ENCODE assay signal across 8 cellular contexts in the genomic region with DNA sequence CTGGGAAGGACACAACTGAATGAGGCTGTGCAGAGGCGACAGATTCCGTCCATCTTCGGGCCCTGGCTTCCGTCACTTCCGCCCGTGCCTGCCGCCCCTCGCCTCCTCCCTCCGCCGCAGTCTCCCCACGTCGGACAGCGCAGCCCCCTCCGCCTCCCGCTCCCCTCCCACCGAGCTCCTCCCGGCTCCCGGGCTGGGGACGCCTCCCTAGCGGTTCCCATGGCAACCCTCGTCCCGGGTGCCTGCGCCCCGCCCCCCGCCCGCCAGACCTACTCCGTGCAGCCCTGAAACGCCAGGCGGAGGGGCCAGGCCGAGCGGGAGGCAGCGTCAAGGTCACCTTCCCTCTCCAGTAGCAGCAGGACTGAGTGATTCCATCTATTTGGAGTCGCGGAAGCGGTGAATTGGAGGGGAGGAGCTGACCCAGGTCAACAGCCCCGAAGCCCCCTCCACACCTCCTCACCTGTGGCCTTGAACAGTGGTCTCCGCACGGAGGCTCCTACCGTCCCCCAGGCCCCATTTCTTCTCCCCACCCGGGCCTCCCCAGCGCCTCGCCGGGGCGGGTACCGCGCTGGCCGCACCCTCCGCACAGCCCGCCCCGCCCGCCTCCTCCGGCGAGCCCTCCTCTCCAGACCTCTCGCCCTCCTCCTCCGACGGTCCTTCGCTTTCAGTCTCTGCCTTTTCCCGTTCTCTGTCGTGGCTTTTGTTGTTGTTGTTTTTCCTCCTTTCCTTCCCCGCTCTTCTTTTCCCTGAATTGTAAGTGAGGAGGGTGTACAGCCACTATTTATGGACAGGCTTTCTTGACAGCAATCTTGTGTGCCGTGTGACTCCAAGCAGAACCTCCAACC. TPM values are rescaled to one million over a fixed set of nuclear protein-coding genes. Genes with fewer than 3 reads are reported as not detected.
DNase-seq lines count a peak whose midpoint lies in the region; ATAC-seq and TF ChIP-seq lines count a peak whose summit lies in the region.

No MANE protein-coding gene starts in this region.

- H3K27ac Mint-ChIP-seq in central memory CD8-positive, alpha-beta T cell (ENCODE audit: low read depth), result peak overlapping the region; percentile 78
- peak overlapping the region; percentile 63 to 90 (median 88) for H3K27ac Mint-ChIP-seq in immature natural killer cell

- H3K4me3 ChIP-seq in WERI-Rb-1 (ENCODE audit: low read depth, low read length) (peak overlapping the region; percentile 88), skin epidermis (peak overlapping the region; percentile 65 to 84 (median 72))

- peaks cover 21% of the 10 kb centered on the region for H3K4me1 Mint-ChIP-seq in central memory CD8-positive, alpha-beta T cell
- peaks cover 16 to 25% of the 10 kb centered on the region in 2 donors for H3K4me1 Mint-ChIP-seq in immature natural killer cell

- H3K27ac ChIP-seq in WERI-Rb-1, result peak overlapping the region; percentile 93
- H3K27ac ChIP-seq in skin epidermis, result peak overlapping the region; percentile 56 to 89 (median 81)

- peaks cover 23% of the 10 kb centered on the region for H3K36me3 ChIP-seq in WERI-Rb-1

- no peaks in the 10 kb centered on the region for H3K27me3 Mint-ChIP-seq in central memory CD8-positive, alpha-beta T cell
- peaks cover 3 to 6% (median 4%) of the 10 kb centered on the region in 3 donors for H3K27me3 Mint-ChIP-seq in immature natural killer cell (ENCODE audit: low read depth in 3 of 3)

- peaks cover 5% of the 10 kb centered on the region for H3K36me3 Mint-ChIP-seq in central memory CD8-positive, alpha-beta T cell (ENCODE audit: insufficient read depth)
- H3K36me3 Mint-ChIP-seq in immature natural killer cell, result peaks cover 0 to 3% (median 0%) of the 10 kb centered on the region in 3 donors

- DNase-seq in Ammon's horn (ENCODE audit: low spot score) (peak; percentile 95), NCI-H2171 treated with DMSO at 0.1 percent for 48 hours (lab: John Stamatoyannopoulos, UW) (peak; percentile 98), WERI-Rb-1 (peak; percentile 98), immature natural killer cell (peak; percentile 65 to 69 (median 68))
- no peak for DNase-seq in central memory CD8-positive, alpha-beta T cell (ENCODE audit: low spot score in 2 of 2)

- H3K9me3 Mint-ChIP-seq in central memory CD8-positive, alpha-beta T cell, result no peaks in the 10 kb centered on the region
- no peaks in the 10 kb centered on the region for H3K9me3 Mint-ChIP-seq in immature natural killer cell

- H3K4me3 Mint-ChIP-seq in central memory CD8-positive, alpha-beta T cell, result peak overlapping the region; percentile 88
- peak overlapping the region; percentile 88 to 98 (median 97) for H3K4me3 Mint-ChIP-seq in immature natural killer cell

- no peak for TF ChIP-seq CTCF in WERI-Rb-1 (IDR thresholded peaks at IDR 0.05; ENCODE audit: low read depth, low read length)

- H3K9me3 ChIP-seq in WERI-Rb-1 (ENCODE audit: severe bottlenecking), result no peaks in the 10 kb centered on the region

- no peaks in the 10 kb centered on the region for H3K27me3 ChIP-seq in WERI-Rb-1 (ENCODE audit: insufficient read depth, low read depth, severe bottlenecking)

- peak; percentile 74 for ATAC-seq in GM19023 (IDR thresholded peaks at IDR 0.05; ENCODE audit: unreplicated experiment)
- ATAC-seq in HG03135 (IDR thresholded peaks at IDR 0.05; ENCODE audit: unreplicated experiment), result peak; percentile 70
- peak; percentile 74 for ATAC-seq in central memory CD8-positive, alpha-beta T cell (replicated peaks; ENCODE audit: extremely low read depth, poor library complexity, severe bottlenecking)

RNA-seq across cellular contexts. Expression of gene NRSN2, which starts 1.0 kb away (rescaled TPM):
- 1 to 10 TPM; 6.7 to 8.9 (median 7.1) TPM for polyA plus RNA-seq in immature natural killer cell

RNA-seq across cellular contexts. Expression of gene SOX12, which starts 22.5 kb away (rescaled TPM):
- polyA plus RNA-seq in immature natural killer cell, result under 1 TPM; 0.08 to 0.27 (median 0.21) TPM

RNA-seq across cellular contexts. Expression of gene TRIB3, which starts 32.7 kb away (rescaled TPM):
- polyA plus RNA-seq in immature natural killer cell, result 10 to 100 TPM; 17.0 to 27.6 (median 25.0) TPM

RNA-seq across cellular contexts. Expression of gene ZCCHC3, which starts 50.5 kb away (rescaled TPM):
- 10 to 100 TPM in 1 of 3 donors, 1 to 10 TPM in 2; 2.1 to 14.0 (median 6.1) TPM for polyA plus RNA-seq in immature natural killer cell

RNA-seq across cellular contexts. Expression of gene C20orf96, which starts 57.3 kb away (rescaled TPM):
- polyA plus RNA-seq in immature natural killer cell, result under 1 TPM; 0.23 to 0.50 (median 0.32) TPM

Comparison
In these comparisons a context has a peak if more than half of its experiments do, and no peak if none do; other contexts are left out.
1. DNase-seq: peak in Ammon's horn (single experiment), NCI-H2171 treated with DMSO at 0.1 percent for 48 hours (single experiment), WERI-Rb-1 (single experiment) and immature natural killer cell (3 of 3); none in central memory CD8-positive, alpha-beta T cell (0 of 2).
2. Peak in every context shown above with its lines, with median percentiles within 50 percentile points of each other: ATAC-seq.